In the genomic region with DNA sequence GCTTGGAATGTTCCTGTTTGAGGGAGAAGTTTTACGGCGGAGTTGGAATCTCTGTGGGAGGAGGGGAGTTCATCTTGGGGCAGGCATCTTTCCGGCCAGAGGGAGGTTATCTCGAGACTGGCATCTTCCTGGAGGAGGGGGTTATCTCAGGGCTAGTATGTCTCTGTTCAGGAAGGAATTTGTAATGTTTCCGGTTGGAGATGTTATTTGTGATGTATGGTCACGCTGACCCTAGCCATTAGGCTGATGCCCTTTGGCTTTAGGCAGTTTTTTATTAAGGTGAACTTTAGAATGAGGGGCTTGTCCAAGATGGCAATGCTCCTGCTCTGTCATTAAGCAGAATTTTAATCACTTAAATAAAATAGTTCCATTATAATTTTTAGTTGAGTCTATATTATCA, we compare ENCODE assay signal across 1 cellular context.
TF ChIP-seq lines count a peak whose summit lies in the region.

No MANE protein-coding gene starts in this region.

TF ChIP-seq in K562, 482 proteins besides CTCF, POLR2A, EP300 and RAD21 (continued from another document):
- TF ChIP-seq, protein P1, sequence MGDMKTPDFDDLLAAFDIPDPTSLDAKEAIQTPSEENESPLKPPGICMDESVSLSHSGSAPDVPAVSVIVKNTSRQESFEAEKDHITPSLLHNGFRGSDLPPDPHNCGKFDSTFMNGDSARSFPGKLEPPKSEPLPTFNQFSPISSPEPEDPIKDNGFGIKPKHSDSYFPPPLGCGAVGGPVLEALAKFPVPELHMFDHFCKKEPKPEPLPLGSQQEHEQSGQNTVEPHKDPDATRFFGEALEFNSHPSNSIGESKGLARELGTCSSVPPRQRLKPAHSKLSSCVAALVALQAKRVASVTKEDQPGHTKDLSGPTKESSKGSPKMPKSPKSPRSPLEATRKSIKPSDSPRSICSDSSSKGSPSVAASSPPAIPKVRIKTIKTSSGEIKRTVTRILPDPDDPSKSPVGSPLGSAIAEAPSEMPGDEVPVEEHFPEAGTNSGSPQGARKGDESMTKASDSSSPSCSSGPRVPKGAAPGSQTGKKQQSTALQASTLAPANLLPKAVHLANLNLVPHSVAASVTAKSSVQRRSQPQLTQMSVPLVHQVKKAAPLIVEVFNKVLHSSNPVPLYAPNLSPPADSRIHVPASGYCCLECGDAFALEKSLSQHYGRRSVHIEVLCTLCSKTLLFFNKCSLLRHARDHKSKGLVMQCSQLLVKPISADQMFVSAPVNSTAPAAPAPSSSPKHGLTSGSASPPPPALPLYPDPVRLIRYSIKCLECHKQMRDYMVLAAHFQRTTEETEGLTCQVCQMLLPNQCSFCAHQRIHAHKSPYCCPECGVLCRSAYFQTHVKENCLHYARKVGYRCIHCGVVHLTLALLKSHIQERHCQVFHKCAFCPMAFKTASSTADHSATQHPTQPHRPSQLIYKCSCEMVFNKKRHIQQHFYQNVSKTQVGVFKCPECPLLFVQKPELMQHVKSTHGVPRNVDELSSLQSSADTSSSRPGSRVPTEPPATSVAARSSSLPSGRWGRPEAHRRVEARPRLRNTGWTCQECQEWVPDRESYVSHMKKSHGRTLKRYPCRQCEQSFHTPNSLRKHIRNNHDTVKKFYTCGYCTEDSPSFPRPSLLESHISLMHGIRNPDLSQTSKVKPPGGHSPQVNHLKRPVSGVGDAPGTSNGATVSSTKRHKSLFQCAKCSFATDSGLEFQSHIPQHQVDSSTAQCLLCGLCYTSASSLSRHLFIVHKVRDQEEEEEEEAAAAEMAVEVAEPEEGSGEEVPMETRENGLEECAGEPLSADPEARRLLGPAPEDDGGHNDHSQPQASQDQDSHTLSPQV (IDR thresholded peaks at IDR 0.05), result peak; percentile 65; the same call in 1 of the 2 replicates
- TF ChIP-seq, protein P2, sequence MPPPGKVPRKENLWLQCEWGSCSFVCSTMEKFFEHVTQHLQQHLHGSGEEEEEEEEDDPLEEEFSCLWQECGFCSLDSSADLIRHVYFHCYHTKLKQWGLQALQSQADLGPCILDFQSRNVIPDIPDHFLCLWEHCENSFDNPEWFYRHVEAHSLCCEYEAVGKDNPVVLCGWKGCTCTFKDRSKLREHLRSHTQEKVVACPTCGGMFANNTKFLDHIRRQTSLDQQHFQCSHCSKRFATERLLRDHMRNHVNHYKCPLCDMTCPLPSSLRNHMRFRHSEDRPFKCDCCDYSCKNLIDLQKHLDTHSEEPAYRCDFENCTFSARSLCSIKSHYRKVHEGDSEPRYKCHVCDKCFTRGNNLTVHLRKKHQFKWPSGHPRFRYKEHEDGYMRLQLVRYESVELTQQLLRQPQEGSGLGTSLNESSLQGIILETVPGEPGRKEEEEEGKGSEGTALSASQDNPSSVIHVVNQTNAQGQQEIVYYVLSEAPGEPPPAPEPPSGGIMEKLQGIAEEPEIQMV (tag; conservative IDR thresholded peaks at IDR 0.05; ENCODE audit: low read depth), result no peak
- no peak for TF ChIP-seq XRCC4 (IDR thresholded peaks at IDR 0.05; ENCODE audit: extremely low read depth, insufficient read depth, insufficient read length)
- TF ChIP-seq, protein P3, sequence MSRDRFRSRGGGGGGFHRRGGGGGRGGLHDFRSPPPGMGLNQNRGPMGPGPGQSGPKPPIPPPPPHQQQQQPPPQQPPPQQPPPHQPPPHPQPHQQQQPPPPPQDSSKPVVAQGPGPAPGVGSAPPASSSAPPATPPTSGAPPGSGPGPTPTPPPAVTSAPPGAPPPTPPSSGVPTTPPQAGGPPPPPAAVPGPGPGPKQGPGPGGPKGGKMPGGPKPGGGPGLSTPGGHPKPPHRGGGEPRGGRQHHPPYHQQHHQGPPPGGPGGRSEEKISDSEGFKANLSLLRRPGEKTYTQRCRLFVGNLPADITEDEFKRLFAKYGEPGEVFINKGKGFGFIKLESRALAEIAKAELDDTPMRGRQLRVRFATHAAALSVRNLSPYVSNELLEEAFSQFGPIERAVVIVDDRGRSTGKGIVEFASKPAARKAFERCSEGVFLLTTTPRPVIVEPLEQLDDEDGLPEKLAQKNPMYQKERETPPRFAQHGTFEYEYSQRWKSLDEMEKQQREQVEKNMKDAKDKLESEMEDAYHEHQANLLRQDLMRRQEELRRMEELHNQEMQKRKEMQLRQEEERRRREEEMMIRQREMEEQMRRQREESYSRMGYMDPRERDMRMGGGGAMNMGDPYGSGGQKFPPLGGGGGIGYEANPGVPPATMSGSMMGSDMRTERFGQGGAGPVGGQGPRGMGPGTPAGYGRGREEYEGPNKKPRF (IDR thresholded peaks at IDR 0.05; ENCODE audit: low read depth, low read length), result no peak
- TF ChIP-seq SMAD4 (CRISPR knock-in tag; conservative IDR thresholded peaks at IDR 0.05), result peak; percentile 65; the same call in 1 of the 2 replicates
- no peak for TF ChIP-seq JUNB (CRISPR knock-in tag; conservative IDR thresholded peaks at IDR 0.05)
- TF ChIP-seq E2F5 (CRISPR knock-in tag; IDR thresholded peaks at IDR 0.05), result no peak
- TF ChIP-seq SIN3B (IDR thresholded peaks at IDR 0.05; ENCODE audit: low read depth), result no peak
- peak; percentile 61; the same call in 1 of the 2 replicates for TF ChIP-seq ARID1B (IDR thresholded peaks at IDR 0.05)
- TF ChIP-seq RCOR1 (IDR thresholded peaks at IDR 0.05; ENCODE audit: borderline replicate concordance in 1 of 2, low read depth in 2 of 2, low read length in 2 of 2), result peak in 1 of 2 experiments; percentile 37; a peak in 1 of 4 replicates
- no peak for TF ChIP-seq E2F1 (CRISPR knock-in tag; IDR thresholded peaks at IDR 0.05)
- peak; percentile 20; the same call in 1 of the 2 replicates for TF ChIP-seq TCF3 (CRISPR knock-in tag; IDR thresholded peaks at IDR 0.05)
- TF ChIP-seq, protein P4, sequence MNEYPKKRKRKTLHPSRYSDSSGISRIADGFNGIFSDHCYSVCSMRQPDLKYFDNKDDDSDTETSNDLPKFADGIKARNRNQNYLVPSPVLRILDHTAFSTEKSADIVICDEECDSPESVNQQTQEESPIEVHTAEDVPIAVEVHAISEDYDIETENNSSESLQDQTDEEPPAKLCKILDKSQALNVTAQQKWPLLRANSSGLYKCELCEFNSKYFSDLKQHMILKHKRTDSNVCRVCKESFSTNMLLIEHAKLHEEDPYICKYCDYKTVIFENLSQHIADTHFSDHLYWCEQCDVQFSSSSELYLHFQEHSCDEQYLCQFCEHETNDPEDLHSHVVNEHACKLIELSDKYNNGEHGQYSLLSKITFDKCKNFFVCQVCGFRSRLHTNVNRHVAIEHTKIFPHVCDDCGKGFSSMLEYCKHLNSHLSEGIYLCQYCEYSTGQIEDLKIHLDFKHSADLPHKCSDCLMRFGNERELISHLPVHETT (CRISPR knock-in tag; conservative IDR thresholded peaks at IDR 0.05 in 1 of 2, IDR thresholded peaks at IDR 0.05 in 1 of 2), result peak in 1 of 2 experiments; percentile 79; a peak in 2 of 4 replicates
- peak; percentile 51; the same call in 1 of the 2 replicates for TF ChIP-seq NCOA1 (IDR thresholded peaks at IDR 0.05; ENCODE audit: low read depth)
- peak; percentile 76 for TF ChIP-seq CBFA2T3 (IDR thresholded peaks at IDR 0.05)
- TF ChIP-seq, protein P5, sequence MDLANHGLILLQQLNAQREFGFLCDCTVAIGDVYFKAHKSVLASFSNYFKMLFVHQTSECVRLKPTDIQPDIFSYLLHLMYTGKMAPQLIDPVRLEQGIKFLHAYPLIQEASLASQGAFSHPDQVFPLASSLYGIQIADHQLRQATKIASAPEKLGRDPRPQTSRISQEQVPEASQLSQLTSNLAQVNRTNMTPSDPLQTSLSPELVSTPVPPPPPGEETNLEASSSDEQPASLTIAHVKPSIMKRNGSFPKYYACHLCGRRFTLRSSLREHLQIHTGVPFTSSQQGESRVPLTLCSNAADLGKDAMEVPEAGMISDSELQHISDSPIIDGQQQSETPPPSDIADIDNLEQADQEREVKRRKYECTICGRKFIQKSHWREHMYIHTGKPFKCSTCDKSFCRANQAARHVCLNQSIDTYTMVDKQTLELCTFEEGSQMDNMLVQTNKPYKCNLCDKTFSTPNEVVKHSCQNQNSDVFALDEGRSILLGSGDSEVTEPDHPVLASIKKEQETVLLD (IDR thresholded peaks at IDR 0.05), result peak; percentile 47; the same call in 1 of the 2 replicates
- TF ChIP-seq ZNF79 (CRISPR knock-in tag; IDR thresholded peaks at IDR 0.05; ENCODE audit: low read depth), result 0 out of 2 replicates have a peak, but pooled peaks have one; percentile 49
- no peak for TF ChIP-seq FOXA1 (IDR thresholded peaks at IDR 0.05; ENCODE audit: borderline replicate concordance)
- TF ChIP-seq EGR1 (conservative IDR thresholded peaks at IDR 0.05), result 0 out of 2 replicates have a peak, but pooled peaks have one; percentile 8
- TF ChIP-seq SMARCE1 (IDR thresholded peaks at IDR 0.05), result 0 out of 2 replicates have a peak, but pooled peaks have one; percentile 16
- TF ChIP-seq SNRNP70 (optimal IDR thresholded peaks at IDR 0.05; ENCODE audit: low read depth, low read length), result no peak
- TF ChIP-seq DPF2 (IDR thresholded peaks at IDR 0.05), result peak; percentile 55; the same call in 1 of the 2 replicates
- no peak for TF ChIP-seq ZNF197 (CRISPR knock-in tag; IDR thresholded peaks at IDR 0.05; ENCODE audit: low read depth)
- peak; percentile 47 for TF ChIP-seq CBFA2T2 (conservative IDR thresholded peaks at IDR 0.05)
